ENCODE assay signal across 23 cellular contexts in the genomic region with DNA sequence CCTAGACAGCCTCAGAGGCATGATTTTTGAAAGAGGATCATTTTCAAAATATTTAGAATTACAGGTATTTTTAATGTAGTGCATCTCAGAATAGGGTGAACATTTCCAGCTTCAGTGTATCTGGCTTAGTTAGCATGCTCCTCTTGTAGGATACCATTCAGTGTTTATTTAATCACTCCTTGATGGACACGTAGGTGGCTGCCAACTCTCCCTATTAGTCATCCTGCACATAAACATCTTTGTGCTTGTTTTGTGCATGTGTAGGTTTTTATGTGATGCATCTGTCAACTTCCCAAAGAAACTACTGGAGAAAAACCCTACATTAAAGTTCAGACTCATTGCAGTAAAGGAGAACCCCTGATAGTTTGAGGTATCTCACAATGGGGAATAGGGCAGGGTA. TPM values are rescaled to one million over a fixed set of nuclear protein-coding genes. Genes with fewer than 3 reads are reported as not detected.
DNase-seq lines count a peak whose midpoint lies in the region; ATAC-seq and TF ChIP-seq lines count a peak whose summit lies in the region.
"Had no signal": no experiment of that assay in that cellular context is flagged by ENCODE, and none has a peak within 500 bp of the region (broad histone marks: within the 10 kb centered on the region; RNA-seq: fewer than 3 reads in every experiment).

No MANE protein-coding gene starts in this region.

- no peaks in the 10 kb centered on the region for H3K36me3 ChIP-seq in transverse colon

- H3K9me3 ChIP-seq in transverse colon = no peaks in the 10 kb centered on the region
- H3K9me3 ChIP-seq: psoas muscle had no signal

- intact Hi-C loops in transverse colon (cut with DNase I; ENCODE audit: low total_unique reads) = no loop called here

- H3K4me1 ChIP-seq in transverse colon = no peaks in the 10 kb centered on the region
- H3K4me1 ChIP-seq: psoas muscle had no signal

- H3K27me3 ChIP-seq in transverse colon = peaks cover 7% of the 10 kb centered on the region

- no peak overlapping the region for H3K27ac ChIP-seq in transverse colon
- H3K27ac ChIP-seq: psoas muscle, skin epidermis had no signal

- H3K4me3 ChIP-seq in fibroblast of pulmonary artery (replicated peaks; ENCODE audit: low read depth, low read length) (no peak overlapping the region), transverse colon (no peak overlapping the region)
- H3K4me3 ChIP-seq: psoas muscle, skin epidermis had no signal

- TF ChIP-seq CTCF in fibroblast of pulmonary artery (IDR thresholded peaks at IDR 0.05; ENCODE audit: low read length, missing control alignments) = no peak
- TF ChIP-seq CTCF in transverse colon (IDR thresholded peaks at IDR 0.05) = no peak

- TF ChIP-seq EP300 in transverse colon (IDR thresholded peaks at IDR 0.05; ENCODE audit: low read depth) = no peak

- no peak for TF ChIP-seq POLR2A in transverse colon (IDR thresholded peaks at IDR 0.05)

- in situ Hi-C loops in transverse colon (cut with MboI; ENCODE audit: low pct_ligation_motif_present in 1 of 4, low pct_unique_long_range_greater_than_20kb in 1 of 4, low sequenced_read_pairs in 3 of 4) = no loop called here

- no peak for ATAC-seq in HG02970 (IDR thresholded peaks at IDR 0.05; ENCODE audit: low FRiP score, unreplicated experiment)
- ATAC-seq: activated naive CD4-positive, alpha-beta T cell treated with anti-CD3 and anti-CD28 coated beads, Interleukin-2, amount 50 U/mL, for 72 hours; activated T-helper 17 cell treated with anti-CD3 and anti-CD28 coated beads, Interleukin-2, amount 50 U/mL, for 72 hours; CD8-positive, alpha-beta T cell; psoas muscle had no signal

- WGBS in transverse colon (ENCODE audit: low coverage in 1 of 2), 2 donors = 13 to 14% methylated on average over 1 of the region's 1 CpG

- DNase-seq in COLO829 (ENCODE audit: low spot score) = peak; percentile 9
- DNase-seq in GM04504 (ENCODE audit: low read depth) = peak; percentile 9
- DNase-seq in NCI-H774 (lab: John Stamatoyannopoulos, UW) = peak; percentile 20
- DNase-seq in fibroblast of pulmonary artery (ENCODE audit: low read depth) = peak; percentile 10
- no peak for DNase-seq in transverse colon
- DNase-seq in stimulated activated CD4-positive, alpha-beta T cell treated with anti-CD3 and anti-CD28 coated beads, Interleukin-2, amount 100 ng/mL, for 24 hours = no peak
- DNase-seq in NCI-H1417 treated with DMSO at 0.1 percent for 48 hours (lab: John Stamatoyannopoulos, UW) = no peak
- DNase-seq: activated CD4-positive, alpha-beta memory T cell treated with anti-CD3 and anti-CD28 coated beads for 36 hours; activated CD8-positive, alpha-beta memory T cell treated with anti-CD3 and anti-CD28 coated beads, Interleukin-2, amount 50 U/mL, for 48 hours; AML-193; aorta; CD8-positive, alpha-beta T cell; DMS79 treated with DMSO at 0.1 percent for 48 hours; mesenchymal stem cell; NCI-H146; NCI-H526 treated with DMSO at 0.1 percent for 48 hours; OCI-M1; psoas muscle; stimulated activated CD4-positive, alpha-beta T cell treated with anti-CD3 and anti-CD28 coated beads, Interleukin-1b, Interleukin-23, amount 100 ng/mL, for 48 hours had no signal

RNA-seq across cellular contexts. Expression of a gene that starts 52.5 kb away (rescaled TPM):
- 10 to 100 TPM; 24.3 to 96.1 (median 28.7) TPM for total RNA-seq in transverse colon

Comparison
In these comparisons a context has a peak if more than half of its experiments do, and no peak if none do; other contexts are left out.
1. DNase-seq: peak in COLO829 (single experiment), GM04504 (single experiment), NCI-H774 (single experiment) and fibroblast of pulmonary artery (single experiment); none in transverse colon (single experiment), stimulated activated CD4-positive, alpha-beta T cell treated with anti-CD3 and anti-CD28 coated beads, Interleukin-2, amount 100 ng/mL, for 24 hours (0 of 2) and NCI-H1417 treated with DMSO at 0.1 percent for 48 hours (single experiment).